19 cellular contexts compared by ENCODE assay signal in the genomic region with DNA sequence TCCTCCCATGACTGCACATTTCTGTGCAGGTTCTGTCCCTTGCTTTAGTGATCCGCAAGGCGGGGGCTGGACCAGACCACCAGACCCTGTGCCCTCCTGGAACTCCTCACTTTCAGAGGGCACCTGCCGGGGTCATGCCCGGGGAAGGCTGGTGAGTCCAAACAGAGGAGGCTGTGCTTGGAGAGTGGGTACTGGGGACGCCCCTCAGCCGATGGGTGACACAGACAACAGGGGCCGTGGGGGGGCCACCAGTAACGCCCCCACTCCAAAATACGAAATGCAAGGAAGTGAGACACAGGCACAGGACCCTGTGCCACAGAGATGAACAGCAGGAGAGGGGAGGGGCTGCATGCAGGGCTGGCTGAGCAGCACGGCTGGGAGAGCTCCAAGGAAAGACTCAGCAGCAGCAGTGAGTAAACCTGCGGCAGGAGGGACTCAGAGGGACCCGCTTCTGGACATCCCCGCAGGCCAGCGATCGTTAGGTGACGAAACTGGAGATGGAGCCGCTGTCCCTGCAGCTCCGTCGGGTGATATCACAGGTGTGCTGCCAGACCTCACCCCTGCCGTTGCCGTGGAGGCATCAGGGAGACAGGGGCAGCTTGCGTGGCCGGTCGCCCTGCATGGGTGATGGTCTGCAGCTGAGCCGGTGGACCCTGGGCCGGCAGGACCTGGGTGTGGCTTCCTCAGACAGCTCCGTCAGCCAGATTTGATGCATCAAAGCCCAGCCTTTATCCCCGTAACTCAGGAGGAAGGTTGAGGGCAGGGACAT.
"Had no signal": no experiment of that assay in that cellular context is flagged by ENCODE, and none has a peak within 500 bp of the region (broad histone marks: within the 10 kb centered on the region; RNA-seq: fewer than 3 reads in every experiment).

No MANE protein-coding gene starts in this region.

- H3K4me1 ChIP-seq: body of pancreas, suprapubic skin, transverse colon had no signal

- H3K36me3 ChIP-seq: cardiac muscle cell, transverse colon had no signal

- DNase-seq: activated CD4-positive, alpha-beta T cell treated with anti-CD3 and anti-CD28 coated beads for 1 hour; activated CD4-positive, alpha-beta T cell treated with anti-CD3 and anti-CD28 coated beads, Interleukin-2, amount 50 U/mL, for 1 hour; activated naive CD4-positive, alpha-beta T cell; activated naive CD8-positive, alpha-beta T cell treated with anti-CD3 and anti-CD28 coated beads, Interleukin-2, amount 10 ng/mL, durations not matched to agents 7 days and 5 days; activated T-cell treated with anti-CD3 and anti-CD28 coated beads, Interleukin-2, amount 50 U/mL, for 1 hour; amygdala; body of pancreas; dermis blood vessel endothelial cell; effector CD8-positive, alpha-beta T cell; erythroblast; foreskin fibroblast; occipital lobe; stimulated activated CD4-positive, alpha-beta T cell treated with anti-CD3 and anti-CD28 coated beads, Interleukin-4, amount 100 ng/mL, for 24 hours; stimulated activated naive CD4-positive, alpha-beta T cell treated with Interleukin-2 at 50 U/mL for 16 hours; T-helper 9 cell had no signal

- ATAC-seq: activated T-helper 17 cell treated with anti-CD3 and anti-CD28 coated beads, Interleukin-2, amount 50 U/mL, for 72 hours; body of pancreas had no signal

- H3K4me3 ChIP-seq: body of pancreas, cardiac muscle cell, suprapubic skin, transverse colon had no signal

- H3K27me3 ChIP-seq: body of pancreas, cardiac muscle cell, suprapubic skin, transverse colon had no signal

- H3K9me3 ChIP-seq: body of pancreas, suprapubic skin, transverse colon had no signal

- H3K27ac ChIP-seq: body of pancreas, cardiac muscle cell, suprapubic skin, transverse colon had no signal
